In the genomic region with DNA sequence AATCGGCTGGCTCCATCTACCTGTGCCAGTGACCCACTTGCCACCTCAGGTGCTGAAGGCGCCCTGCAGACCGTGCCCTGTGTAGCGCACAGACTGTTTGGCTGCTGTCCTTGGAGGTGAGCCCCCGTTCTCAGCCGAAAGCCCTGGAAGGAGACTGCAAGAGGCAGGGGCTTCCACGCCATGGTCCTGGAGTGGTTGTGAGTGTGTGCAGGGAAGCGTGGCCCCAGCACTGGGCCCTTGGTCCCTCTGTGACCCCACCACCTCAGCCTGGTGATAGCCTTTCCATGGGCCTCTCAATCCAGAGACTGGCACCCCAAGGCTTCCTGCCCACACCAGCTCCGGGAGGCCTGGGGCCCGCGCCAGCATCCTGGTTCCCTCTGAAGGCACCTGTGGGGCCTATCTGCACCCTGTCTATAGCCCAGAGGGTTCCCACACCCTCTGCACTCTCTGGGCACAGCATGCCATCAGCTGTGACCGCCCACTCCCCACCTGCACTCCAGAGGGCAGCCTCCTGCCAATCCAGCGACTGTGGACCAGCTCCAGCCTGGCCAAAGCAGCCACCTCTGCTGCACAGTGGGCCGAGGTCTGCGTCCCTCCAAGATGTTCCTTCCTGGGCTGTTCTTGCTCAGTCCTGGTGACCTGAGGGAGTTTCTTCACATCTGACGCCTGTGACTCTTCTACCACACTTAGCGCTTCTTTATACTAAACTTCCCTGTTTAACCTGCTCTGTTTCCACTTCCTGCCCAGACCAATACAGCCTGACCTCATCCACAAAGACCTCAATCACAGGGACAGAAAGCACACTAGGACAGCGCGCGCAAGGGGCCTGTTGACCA, we compare ENCODE assay signal across 12 cellular contexts.
"Had no signal": no experiment of that assay in that cellular context is flagged by ENCODE, and none has a peak within 500 bp of the region (broad histone marks: within the 10 kb centered on the region; RNA-seq: fewer than 3 reads in every experiment).

No MANE protein-coding gene starts in this region.

- ATAC-seq: naive thymus-derived CD8-positive, alpha-beta T cell had no signal

- H3K4me3 Mint-ChIP-seq: activated B cell treated with CpG ODN at 0.5 μM for 24 hours; activated CD4-positive, alpha-beta T cell treated with anti-CD3 and anti-CD28 coated beads, Interleukin-2, amount 10 ng/mL, durations not matched to agents 24 days and 14 days; naive thymus-derived CD8-positive, alpha-beta T cell; stimulated activated naive CD8-positive, alpha-beta T cell treated with anti-CD3 and anti-CD28 coated beads, Interleukin-15, Interleukin-2, amounts not matched to agents 100 ng/mL and 50 ng/mL, for 24 hours; T-helper 1 cell treated with Interleukin-12 subunit alpha and Interleukin-12 subunit beta and Interleukin-4 antibody, amounts not matched to agents 30 μg/mL and 1 μg/mL, for 36 hours had no signal

- H3K9me3 Mint-ChIP-seq: activated B cell treated with CpG ODN at 0.5 μM for 24 hours had no signal

- DNase-seq: activated B cell treated with CpG ODN at 0.5 μM for 24 hours; activated CD4-positive, alpha-beta T cell treated with anti-CD3 and anti-CD28 coated beads, Interleukin-2, amount 10 ng/mL, durations not matched to agents 24 days and 14 days; activated naive CD4-positive, alpha-beta T cell treated with Interleukin-2 at 50 U/mL for 16 hours; cortex of kidney; effector memory CD4-positive, alpha-beta T cell; hippocampal formation; naive thymus-derived CD8-positive, alpha-beta T cell; sigmoid colon; stimulated activated CD4-positive, alpha-beta T cell treated with anti-CD3 and anti-CD28 coated beads, Interleukin-2, amount 100 ng/mL, for 48 hours; uterus had no signal

- H3K27me3 Mint-ChIP-seq: activated B cell treated with CpG ODN at 0.5 μM for 24 hours; activated CD4-positive, alpha-beta T cell treated with anti-CD3 and anti-CD28 coated beads, Interleukin-2, amount 10 ng/mL, durations not matched to agents 24 days and 14 days; naive thymus-derived CD8-positive, alpha-beta T cell; stimulated activated naive CD8-positive, alpha-beta T cell treated with anti-CD3 and anti-CD28 coated beads, Interleukin-15, Interleukin-2, amounts not matched to agents 100 ng/mL and 50 ng/mL, for 24 hours had no signal

- H3K27ac Mint-ChIP-seq: activated B cell treated with CpG ODN at 0.5 μM for 24 hours; activated CD4-positive, alpha-beta T cell treated with anti-CD3 and anti-CD28 coated beads, Interleukin-2, amount 10 ng/mL, durations not matched to agents 24 days and 14 days; stimulated activated naive CD8-positive, alpha-beta T cell treated with anti-CD3 and anti-CD28 coated beads, Interleukin-15, Interleukin-2, amounts not matched to agents 100 ng/mL and 50 ng/mL, for 24 hours; T-helper 1 cell treated with Interleukin-12 subunit alpha and Interleukin-12 subunit beta and Interleukin-4 antibody, amounts not matched to agents 30 μg/mL and 1 μg/mL, for 36 hours had no signal
